Comparison of ENCODE assay signal across 8 cellular contexts in genomic region chr7:5423844-5424688, GRCh38. TPM values are rescaled to one million over a fixed set of nuclear protein-coding genes. Genes with fewer than 3 reads are reported as not detected.
DNase-seq lines count a peak whose midpoint lies in the region; ATAC-seq, FAIRE-seq and TF ChIP-seq lines count a peak whose summit lies in the region.

No MANE protein-coding gene starts in this region.

- H4K91ac ChIP-seq in mesenchymal stem cell (ENCODE audit: low read length): peak overlapping the region; percentile 80

- peak; percentile 32 to 56 (median 44) for DNase-seq in CD4-positive, alpha-beta memory T cell
- DNase-seq in NCI-H446 treated with DMSO at 0.1 percent for 48 hours (lab: John Stamatoyannopoulos, UW) (peak; percentile 99), epithelial cell of proximal tubule (ENCODE audit: low read depth) (peak; percentile 93), mesenchymal stem cell (peak; percentile 99), stromal cell of bone marrow (ENCODE audit: low read depth) (peak; percentile 99), GM12891 (ENCODE audit: insufficient read length, low spot score) (no peak)
- peak; percentile 51 for DNase-seq in activated CD4-positive, alpha-beta T cell treated with anti-CD3 and anti-CD28 coated beads, Interleukin-2, amount 10 ng/mL, durations not matched to agents 7 days and 5 days

- peak; percentile 32 for ATAC-seq in HG02943 (IDR thresholded peaks at IDR 0.05; ENCODE audit: low read depth, unreplicated experiment)

- POLR2A ChIA-PET in CD4-positive, alpha-beta memory T cell (lab: Charles Lee; ENCODE audit: partially characterized antibody): interaction anchor here (0.9 to 4.2 kb wide), 4 partner anchors 25 to 135 kb away, joined by 3 to 44 read pairs (median 3); no protein-coding TSS in a partner anchor
- POLR2A ChIA-PET in activated CD4-positive, alpha-beta T cell treated with anti-CD3 and anti-CD28 coated beads, Interleukin-2, amount 10 ng/mL, durations not matched to agents 7 days and 5 days (lab: Charles Lee): no interaction called here

- peaks cover 1% of the 10 kb centered on the region for H3K79me1 ChIP-seq in mesenchymal stem cell (replicated peaks; ENCODE audit: low read length, poor library complexity, severe bottlenecking)

- peaks cover 14 to 64% (median 31%) of the 10 kb centered on the region in 4 donors for H3K4me1 Mint-ChIP-seq in CD4-positive, alpha-beta memory T cell
- H3K4me1 Mint-ChIP-seq in activated CD4-positive, alpha-beta T cell treated with anti-CD3 and anti-CD28 coated beads, Interleukin-2, amount 10 ng/mL, durations not matched to agents 7 days and 5 days: peaks cover 34% of the 10 kb centered on the region

- H2BK120ac ChIP-seq in mesenchymal stem cell (ENCODE audit: low read depth, low read length): peak overlapping the region; percentile 100

- TF ChIP-seq POLR2A in GM12891 (IDR thresholded peaks at IDR 0.05; ENCODE audit: low read depth, low read length): no peak

- peak overlapping the region in 1 of 2 experiments; percentile 7 for H2BK12ac ChIP-seq in mesenchymal stem cell (ENCODE audit: low read length in 2 of 2)

- peak overlapping the region; percentile 99 for H2BK5ac ChIP-seq in mesenchymal stem cell (ENCODE audit: low read depth, low read length, poor library complexity, severe bottlenecking)

- intact Hi-C loops in CD4-positive, alpha-beta memory T cell (cut with micrococcal nuclease): no loop called here

- H3K4me3 ChIP-seq in CD4-positive, alpha-beta memory T cell (ENCODE audit: low read length in 2 of 2): peak overlapping the region in 1 of 2 donors; percentile 9
- peak overlapping the region; percentile 97 for H3K4me3 ChIP-seq in epithelial cell of proximal tubule (ENCODE audit: low read depth, low read length)
- peak overlapping the region; percentile 67 to 91 for H3K4me3 ChIP-seq in mesenchymal stem cell (ENCODE audit: insufficient read depth in 1 of 2, low read depth in 1 of 2, low read length in 2 of 2)

- H2AK5ac ChIP-seq in mesenchymal stem cell (ENCODE audit: low read length, severe bottlenecking): peak overlapping the region; percentile 54

- peak overlapping the region in 1 of 2 experiments; percentile 6 for H3K14ac ChIP-seq in mesenchymal stem cell (ENCODE audit: low read length in 2 of 2)

- H3K9ac ChIP-seq in mesenchymal stem cell (ENCODE audit: low read length): peak overlapping the region; percentile 100

- peak overlapping the region; percentile 87 to 93 for H3K18ac ChIP-seq in mesenchymal stem cell (ENCODE audit: low read depth in 1 of 2, low read length in 2 of 2)

- H4K8ac ChIP-seq in mesenchymal stem cell (ENCODE audit: low read length): peak overlapping the region; percentile 35

- H3K4ac ChIP-seq in mesenchymal stem cell (ENCODE audit: low read depth in 1 of 2, low read length in 2 of 2): peak overlapping the region in 1 of 2 experiments; percentile 100

- H3K23ac ChIP-seq in mesenchymal stem cell (ENCODE audit: low read length in 2 of 2): peak overlapping the region in 1 of 2 experiments; percentile 90

- peak overlapping the region; percentile 8 for H2BK15ac ChIP-seq in mesenchymal stem cell (ENCODE audit: low read depth, poor library complexity, severe bottlenecking)

- H3K9me3 ChIP-seq in CD4-positive, alpha-beta memory T cell (ENCODE audit: control insufficient read depth in 1 of 2, low read length in 2 of 2): no peaks in the 10 kb centered on the region
- no peaks in the 10 kb centered on the region for H3K9me3 ChIP-seq in mesenchymal stem cell (ENCODE audit: control insufficient read depth, low read length)

- no peak for FAIRE-seq in GM12891 (lab: Jason Lieb, UNC)

- TF ChIP-seq CTCF in epithelial cell of proximal tubule (conservative IDR thresholded peaks at IDR 0.05; ENCODE audit: low read depth, low read length): no peak

- peaks cover 85% of the 10 kb centered on the region for H3K4me1 ChIP-seq in CD4-positive, alpha-beta memory T cell (ENCODE audit: insufficient read depth, low read length)
- peaks cover 19% of the 10 kb centered on the region for H3K4me1 ChIP-seq in mesenchymal stem cell (ENCODE audit: control insufficient read depth, insufficient read depth, low read depth, low read length)

- WGBS in mesenchymal stem cell: under 1% methylated on average over 37 of the region's 56 CpGs

- CTCF ChIA-PET in CD4-positive, alpha-beta memory T cell (lab: Charles Lee; ENCODE audit: partially characterized antibody): interaction anchor here (3.3 kb wide), 1 partner anchor 28 kb away, joined by 18 read pairs; no protein-coding TSS in a partner anchor
- CTCF ChIA-PET in activated CD4-positive, alpha-beta T cell treated with anti-CD3 and anti-CD28 coated beads, Interleukin-2, amount 10 ng/mL, durations not matched to agents 7 days and 5 days (lab: Charles Lee): interaction anchor here (1.5 kb wide), 1 partner anchor 27 kb away, joined by 5 read pairs; no protein-coding TSS in a partner anchor

- peak overlapping the region in 5 of 7 donors; percentile 70 to 86 (median 81) for H3K27ac Mint-ChIP-seq in CD4-positive, alpha-beta memory T cell
- peak overlapping the region; percentile 68 for H3K27ac Mint-ChIP-seq in activated CD4-positive, alpha-beta T cell treated with anti-CD3 and anti-CD28 coated beads, Interleukin-2, amount 10 ng/mL, durations not matched to agents 7 days and 5 days

- H3K36me3 ChIP-seq in CD4-positive, alpha-beta memory T cell (ENCODE audit: insufficient read depth, low read length): no peaks in the 10 kb centered on the region
- peaks cover 0 to 16% of the 10 kb centered on the region in 2 experiments for H3K36me3 ChIP-seq in mesenchymal stem cell (ENCODE audit: control insufficient read depth in 1 of 2, insufficient read depth in 2 of 2, low read depth in 1 of 2, low read length in 2 of 2)

- H3K4me2 ChIP-seq in mesenchymal stem cell (ENCODE audit: low read length, poor library complexity, severe bottlenecking): peak overlapping the region; percentile 95

- peaks cover 0 to 4% (median 0%) of the 10 kb centered on the region in 8 donors for H3K9me3 Mint-ChIP-seq in CD4-positive, alpha-beta memory T cell
- H3K9me3 Mint-ChIP-seq in activated CD4-positive, alpha-beta T cell treated with anti-CD3 and anti-CD28 coated beads, Interleukin-2, amount 10 ng/mL, durations not matched to agents 7 days and 5 days: no peaks in the 10 kb centered on the region

- H3K27me3 Mint-ChIP-seq in CD4-positive, alpha-beta memory T cell: peaks cover 18 to 42% of the 10 kb centered on the region in 2 donors
- H3K27me3 Mint-ChIP-seq in activated CD4-positive, alpha-beta T cell treated with anti-CD3 and anti-CD28 coated beads, Interleukin-2, amount 10 ng/mL, durations not matched to agents 7 days and 5 days: peaks cover 69% of the 10 kb centered on the region

- peak overlapping the region; percentile 80 to 95 (median 86) for H3K4me3 Mint-ChIP-seq in CD4-positive, alpha-beta memory T cell
- peak overlapping the region; percentile 66 for H3K4me3 Mint-ChIP-seq in activated CD4-positive, alpha-beta T cell treated with anti-CD3 and anti-CD28 coated beads, Interleukin-2, amount 10 ng/mL, durations not matched to agents 7 days and 5 days

- H3K36me3 Mint-ChIP-seq in CD4-positive, alpha-beta memory T cell: peaks cover 0 to 1% of the 10 kb centered on the region in 2 donors
- no peaks in the 10 kb centered on the region for H3K36me3 Mint-ChIP-seq in activated CD4-positive, alpha-beta T cell treated with anti-CD3 and anti-CD28 coated beads, Interleukin-2, amount 10 ng/mL, durations not matched to agents 7 days and 5 days (ENCODE audit: low read depth)

- no peak overlapping the region for H2AFZ ChIP-seq in mesenchymal stem cell (ENCODE audit: low read depth, low read length)

- peaks cover 56% of the 10 kb centered on the region for H3K27me3 ChIP-seq in CD4-positive, alpha-beta memory T cell (ENCODE audit: insufficient read depth, low read length)
- H3K27me3 ChIP-seq in mesenchymal stem cell (ENCODE audit: control insufficient read depth in 1 of 2, insufficient read depth in 1 of 2, low read length in 2 of 2): no peaks in the 10 kb centered on the region

- no peak overlapping the region for H3K27ac ChIP-seq in CD4-positive, alpha-beta memory T cell (ENCODE audit: low read depth, low read length)
- H3K27ac ChIP-seq in mesenchymal stem cell (ENCODE audit: low read length, poor library complexity, severe bottlenecking): peak overlapping the region; percentile 94

TF ChIP-seq in GM12891, 5 proteins besides CTCF, POLR2A, EP300 and RAD21:
- TF ChIP-seq POU2F2 (IDR thresholded peaks at IDR 0.05; ENCODE audit: low read depth, low read length) (no peak), POLR2AphosphoS5 (IDR thresholded peaks at IDR 0.05; ENCODE audit: low read depth, low read length) (no peak), SPI1 (IDR thresholded peaks at IDR 0.05; ENCODE audit: low read depth, low read length) (no peak), TAF1 (IDR thresholded peaks at IDR 0.05; ENCODE audit: low read depth, low read length) (no peak), PAX5 (IDR thresholded peaks at IDR 0.05; ENCODE audit: insufficient read depth, low read length, severe bottlenecking) (no peak)

RNA-seq across cellular contexts. Expression of gene TNRC18, which starts 0.4 kb away (rescaled TPM):
- 10 to 100 TPM; 47.3 to 48.9 TPM for total RNA-seq in CD4-positive, alpha-beta memory T cell
- 1 to 10 TPM in 1 of 2 donors, under 1 TPM in 1; 0.11 to 1.7 TPM for polyA plus RNA-seq in CD4-positive, alpha-beta memory T cell
- 10 to 100 TPM; 45.8 to 53.9 TPM for total RNA-seq in activated CD4-positive, alpha-beta T cell treated with anti-CD3 and anti-CD28 coated beads, Interleukin-2, amount 10 ng/mL, durations not matched to agents 7 days and 5 days
- total RNA-seq in epithelial cell of proximal tubule: 17.4 and 34.3 TPM in 2 replicates
- polyA plus RNA-seq in mesenchymal stem cell (2013, experiment 1 of 2): 45.5 TPM
- 39.8 TPM for polyA plus RNA-seq in mesenchymal stem cell (2013, experiment 2 of 2)
- 14.7 TPM for polyA plus RNA-seq in GM12891 (2012; ENCODE audit: low read depth, missing spikeins)
